In the genomic region with DNA sequence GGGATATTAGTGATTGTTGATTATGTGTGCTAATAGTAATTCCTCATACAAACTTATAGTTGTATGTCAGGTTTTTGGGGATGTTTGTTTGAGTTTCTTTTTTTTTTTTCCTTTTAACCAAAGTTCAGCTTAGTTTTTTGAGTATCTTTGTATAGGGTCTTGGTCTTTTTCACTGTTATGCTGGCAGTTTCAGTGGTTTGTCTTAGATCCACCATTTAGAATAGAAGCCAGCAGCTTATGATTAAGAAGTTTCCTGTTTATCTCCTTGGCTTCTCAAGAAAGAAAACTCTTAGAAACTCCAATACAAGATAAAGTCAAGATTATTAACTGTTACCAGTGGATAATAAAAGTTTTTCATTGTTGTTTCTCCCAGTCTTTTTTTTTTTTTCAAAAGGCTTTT, we compare ENCODE assay signal across 24 cellular contexts. TPM values are rescaled to one million over a fixed set of nuclear protein-coding genes. Genes with fewer than 3 reads are reported as not detected.
A peak's percentile ranks its signal among the peaks of the same experiment; 100 is the strongest.
DNase-seq lines count a peak whose midpoint lies in the region; ATAC-seq, FAIRE-seq and TF ChIP-seq lines count a peak whose summit lies in the region.
"Had no signal": no experiment of that assay in that cellular context is flagged by ENCODE, and none has a peak within 500 bp of the region (broad histone marks: within the 10 kb centered on the region; RNA-seq: fewer than 3 reads in every experiment).

No MANE protein-coding gene starts in this region.

- H2AFZ ChIP-seq in Loucy (ENCODE audit: low read length) (no peak overlapping the region), parathyroid adenoma (no peak overlapping the region)

- peaks cover 3% of the 10 kb centered on the region for H4K20me1 ChIP-seq in Loucy (ENCODE audit: insufficient read depth, low read length, poor library complexity, severe bottlenecking)

- H3K27ac ChIP-seq in parathyroid adenoma = no peak overlapping the region
- H3K27ac ChIP-seq: spleen, transverse colon had no signal

- peak overlapping the region; percentile 65 for H3K27ac Mint-ChIP-seq in activated T-helper 17 cell treated with anti-CD3 and anti-CD28 coated beads, Interleukin-2, amount 50 U/mL, for 72 hours
- H3K27ac Mint-ChIP-seq: effector memory CD8-positive, alpha-beta T cell; memory B cell; natural killer cell treated with Interleukin-12 subunit alpha and Interleukin-12 subunit beta and Interleukin-15 and Interleukin-18, amount 100 ng/mL, for 72 hours had no signal

- peak; percentile 73 for FAIRE-seq in GM19239 (lab: Jason Lieb, UNC)

- H3K4me3 Mint-ChIP-seq in activated T-helper 17 cell treated with anti-CD3 and anti-CD28 coated beads, Interleukin-2, amount 50 U/mL, for 72 hours = peak overlapping the region; percentile 37
- H3K4me3 Mint-ChIP-seq: effector memory CD8-positive, alpha-beta T cell; memory B cell; natural killer cell treated with Interleukin-12 subunit alpha and Interleukin-12 subunit beta and Interleukin-15 and Interleukin-18, amount 100 ng/mL, for 72 hours had no signal

- 0 out of 2 replicates have a peak, but pooled peaks cover 4% of the 10 kb centered on the region for H3K36me3 ChIP-seq in Loucy (ENCODE audit: insufficient read depth, low read length)
- H3K36me3 ChIP-seq in parathyroid adenoma (ENCODE audit: control insufficient read depth, insufficient read depth, low read length) = no peaks in the 10 kb centered on the region
- H3K36me3 ChIP-seq: MG63 had no signal

- DNase-seq in GM19239 (ENCODE audit: insufficient read length, low spot score) (no peak), NCI-H128 (lab: John Stamatoyannopoulos, UW; ENCODE audit: unreplicated experiment) (no peak)
- DNase-seq: activated T-cell treated with anti-CD3 and anti-CD28 coated beads, Interleukin-2, amount 50 U/mL, for 1 hour; amniotic stem cell; C1 segment of cervical spinal cord; central memory CD4-positive, alpha-beta T cell; DMS153; effector memory CD8-positive, alpha-beta T cell; HCEC 1CT; hippocampal formation; kidney; MG63; NCI-H1930; NCI-H446 treated with DMSO at 0.1 percent for 48 hours; spleen; transverse colon had no signal

- peaks cover 14% of the 10 kb centered on the region for H3K4me1 Mint-ChIP-seq in activated T-helper 17 cell treated with anti-CD3 and anti-CD28 coated beads, Interleukin-2, amount 50 U/mL, for 72 hours

- H3K27me3 ChIP-seq in Loucy (ENCODE audit: insufficient read depth, low read length, poor library complexity, severe bottlenecking) (no peaks in the 10 kb centered on the region), parathyroid adenoma (ENCODE audit: control insufficient read depth, insufficient read depth, low read length) (no peaks in the 10 kb centered on the region)
- H3K27me3 ChIP-seq: MG63, spleen, transverse colon had no signal

- H3K9me3 Mint-ChIP-seq in activated T-helper 17 cell treated with anti-CD3 and anti-CD28 coated beads, Interleukin-2, amount 50 U/mL, for 72 hours = no peaks in the 10 kb centered on the region
- H3K9me3 Mint-ChIP-seq: effector memory CD8-positive, alpha-beta T cell; memory B cell; natural killer cell treated with Interleukin-12 subunit alpha and Interleukin-12 subunit beta and Interleukin-15 and Interleukin-18, amount 100 ng/mL, for 72 hours had no signal

- H3K9me2 ChIP-seq in Loucy (replicated peaks; ENCODE audit: low read depth, low read length) = no peaks in the 10 kb centered on the region

- peaks cover 61% of the 10 kb centered on the region for H3K36me3 Mint-ChIP-seq in activated T-helper 17 cell treated with anti-CD3 and anti-CD28 coated beads, Interleukin-2, amount 50 U/mL, for 72 hours (ENCODE audit: low read depth)

- no peaks in the 10 kb centered on the region for H3K9me3 ChIP-seq in Loucy (ENCODE audit: insufficient read depth, low read depth, low read length)
- H3K9me3 ChIP-seq in parathyroid adenoma (ENCODE audit: control insufficient read depth, low read length) = no peaks in the 10 kb centered on the region
- H3K9me3 ChIP-seq: MG63, spleen, transverse colon had no signal

- no peaks in the 10 kb centered on the region for H3F3A ChIP-seq in Loucy (ENCODE audit: low read depth)

- H3K4me2 ChIP-seq in Loucy (ENCODE audit: low read depth, low read length, poor library complexity, severe bottlenecking) = peak overlapping the region; percentile 23
- H3K4me2 ChIP-seq in parathyroid adenoma (ENCODE audit: low read length) = peak overlapping the region; percentile 11

- peak overlapping the region; percentile 24 for H3K9ac ChIP-seq in Loucy (ENCODE audit: low read depth, low read length, poor library complexity, severe bottlenecking)
- no peak overlapping the region for H3K9ac ChIP-seq in parathyroid adenoma

- H3K4me3 ChIP-seq in Loucy (ENCODE audit: low read length, poor library complexity, severe bottlenecking) (no peak overlapping the region), parathyroid adenoma (ENCODE audit: low read depth, low read length) (no peak overlapping the region)
- H3K4me3 ChIP-seq: MG63, spleen, transverse colon had no signal

- ATAC-seq in activated T-helper 17 cell treated with anti-CD3 and anti-CD28 coated beads, Interleukin-2, amount 50 U/mL, for 72 hours (replicated peaks) = peak; percentile 60
- ATAC-seq in GM21390 (IDR thresholded peaks at IDR 0.05; ENCODE audit: unreplicated experiment) (no peak), esophagus mucosa (no peak)
- ATAC-seq: effector memory CD8-positive, alpha-beta T cell; natural killer cell treated with Interleukin-12 subunit alpha and Interleukin-12 subunit beta and Interleukin-15 and Interleukin-18, amount 100 ng/mL, for 72 hours; Right ventricle myocardium inferior had no signal

- no peak for TF ChIP-seq CTCF in Loucy (conservative IDR thresholded peaks at IDR 0.05; ENCODE audit: low read length)
- TF ChIP-seq CTCF in parathyroid adenoma (IDR thresholded peaks at IDR 0.05) = no peak

- H3K27me3 Mint-ChIP-seq in activated T-helper 17 cell treated with anti-CD3 and anti-CD28 coated beads, Interleukin-2, amount 50 U/mL, for 72 hours = no peaks in the 10 kb centered on the region
- H3K27me3 Mint-ChIP-seq: effector memory CD8-positive, alpha-beta T cell; memory B cell; natural killer cell treated with Interleukin-12 subunit alpha and Interleukin-12 subunit beta and Interleukin-15 and Interleukin-18, amount 100 ng/mL, for 72 hours had no signal

- H3K4me1 ChIP-seq in Loucy (ENCODE audit: insufficient read depth, low read length, poor library complexity, severe bottlenecking) (peaks cover 22% of the 10 kb centered on the region), parathyroid adenoma (peaks cover 5% of the 10 kb centered on the region)

- H3K79me2 ChIP-seq in Loucy (ENCODE audit: insufficient read depth, low read length) (no peaks in the 10 kb centered on the region), parathyroid adenoma (no peaks in the 10 kb centered on the region)

RNA-seq across cellular contexts. Expression of a gene that starts 16.1 kb away (rescaled TPM):
- 10 to 100 TPM in 1 of 2 donors, 1 to 10 TPM in 1; 8.1 to 10.5 TPM for total RNA-seq in activated T-helper 17 cell treated with anti-CD3 and anti-CD28 coated beads, Interleukin-2, amount 50 U/mL, for 72 hours
- total RNA-seq in esophagus mucosa = 18.3 TPM
